Comparison of ENCODE assay signal across 1 cellular context in the genomic region with DNA sequence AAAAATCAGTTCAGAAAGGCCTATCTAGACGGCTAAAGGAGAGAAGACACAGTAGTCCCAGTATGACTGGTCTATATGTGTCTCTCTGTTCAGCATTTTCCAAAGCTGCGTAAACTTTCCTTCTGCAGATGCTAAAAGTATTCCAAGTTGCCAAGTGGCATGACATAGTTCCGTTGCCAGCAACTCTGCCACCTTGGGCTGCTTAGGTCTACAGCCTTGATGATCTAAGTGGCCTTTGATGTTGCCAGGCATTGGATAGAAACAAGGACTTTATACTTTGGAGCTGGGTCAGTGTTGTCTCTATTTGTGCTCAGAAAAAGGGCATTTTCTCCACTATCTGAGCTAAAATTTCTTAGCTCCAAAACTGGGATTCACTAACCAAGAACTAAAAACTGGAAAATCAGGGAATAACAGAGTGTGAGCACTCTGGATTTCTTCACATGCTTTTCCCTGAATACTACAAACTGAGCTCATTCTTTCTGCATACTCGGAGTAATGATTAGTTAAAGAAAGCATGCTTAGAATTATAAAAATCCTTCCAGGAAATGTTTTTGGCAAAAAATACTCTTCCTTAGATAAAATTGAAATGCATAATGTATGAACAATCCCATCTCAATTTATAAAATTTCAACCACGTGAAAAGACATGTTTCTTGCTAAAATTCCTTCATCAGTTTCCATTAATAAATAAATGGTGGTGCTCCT.
A peak's percentile ranks its signal among the peaks of the same experiment; 100 is the strongest.
TF ChIP-seq lines count a peak whose summit lies in the region.

No MANE protein-coding gene starts in this region.

TF ChIP-seq in SK-N-SH, 30 proteins besides CTCF, POLR2A, EP300 and RAD21 (continued from another document):
- TF ChIP-seq NRF1 (IDR thresholded peaks at IDR 0.05; ENCODE audit: low read depth, low read length) (no peak), FOSL2 (IDR thresholded peaks at IDR 0.05; ENCODE audit: borderline replicate concordance, low read depth) (0 out of 2 replicates have a peak, but pooled peaks have one; percentile 35), JUND (IDR thresholded peaks at IDR 0.05) (peak; percentile 63)
- TF ChIP-seq, protein P1, sequence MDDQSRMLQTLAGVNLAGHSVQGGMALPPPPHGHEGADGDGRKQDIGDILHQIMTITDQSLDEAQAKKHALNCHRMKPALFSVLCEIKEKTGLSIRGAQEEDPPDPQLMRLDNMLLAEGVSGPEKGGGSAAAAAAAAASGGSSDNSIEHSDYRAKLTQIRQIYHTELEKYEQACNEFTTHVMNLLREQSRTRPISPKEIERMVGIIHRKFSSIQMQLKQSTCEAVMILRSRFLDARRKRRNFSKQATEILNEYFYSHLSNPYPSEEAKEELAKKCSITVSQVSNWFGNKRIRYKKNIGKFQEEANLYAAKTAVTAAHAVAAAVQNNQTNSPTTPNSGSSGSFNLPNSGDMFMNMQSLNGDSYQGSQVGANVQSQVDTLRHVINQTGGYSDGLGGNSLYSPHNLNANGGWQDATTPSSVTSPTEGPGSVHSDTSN (IDR thresholded peaks at IDR 0.05), result peak; percentile 22
- TF ChIP-seq, protein P2, sequence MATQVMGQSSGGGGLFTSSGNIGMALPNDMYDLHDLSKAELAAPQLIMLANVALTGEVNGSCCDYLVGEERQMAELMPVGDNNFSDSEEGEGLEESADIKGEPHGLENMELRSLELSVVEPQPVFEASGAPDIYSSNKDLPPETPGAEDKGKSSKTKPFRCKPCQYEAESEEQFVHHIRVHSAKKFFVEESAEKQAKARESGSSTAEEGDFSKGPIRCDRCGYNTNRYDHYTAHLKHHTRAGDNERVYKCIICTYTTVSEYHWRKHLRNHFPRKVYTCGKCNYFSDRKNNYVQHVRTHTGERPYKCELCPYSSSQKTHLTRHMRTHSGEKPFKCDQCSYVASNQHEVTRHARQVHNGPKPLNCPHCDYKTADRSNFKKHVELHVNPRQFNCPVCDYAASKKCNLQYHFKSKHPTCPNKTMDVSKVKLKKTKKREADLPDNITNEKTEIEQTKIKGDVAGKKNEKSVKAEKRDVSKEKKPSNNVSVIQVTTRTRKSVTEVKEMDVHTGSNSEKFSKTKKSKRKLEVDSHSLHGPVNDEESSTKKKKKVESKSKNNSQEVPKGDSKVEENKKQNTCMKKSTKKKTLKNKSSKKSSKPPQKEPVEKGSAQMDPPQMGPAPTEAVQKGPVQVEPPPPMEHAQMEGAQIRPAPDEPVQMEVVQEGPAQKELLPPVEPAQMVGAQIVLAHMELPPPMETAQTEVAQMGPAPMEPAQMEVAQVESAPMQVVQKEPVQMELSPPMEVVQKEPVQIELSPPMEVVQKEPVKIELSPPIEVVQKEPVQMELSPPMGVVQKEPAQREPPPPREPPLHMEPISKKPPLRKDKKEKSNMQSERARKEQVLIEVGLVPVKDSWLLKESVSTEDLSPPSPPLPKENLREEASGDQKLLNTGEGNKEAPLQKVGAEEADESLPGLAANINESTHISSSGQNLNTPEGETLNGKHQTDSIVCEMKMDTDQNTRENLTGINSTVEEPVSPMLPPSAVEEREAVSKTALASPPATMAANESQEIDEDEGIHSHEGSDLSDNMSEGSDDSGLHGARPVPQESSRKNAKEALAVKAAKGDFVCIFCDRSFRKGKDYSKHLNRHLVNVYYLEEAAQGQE (IDR thresholded peaks at IDR 0.05; ENCODE audit: low read depth, low read length), result no peak
- TF ChIP-seq, protein P3, sequence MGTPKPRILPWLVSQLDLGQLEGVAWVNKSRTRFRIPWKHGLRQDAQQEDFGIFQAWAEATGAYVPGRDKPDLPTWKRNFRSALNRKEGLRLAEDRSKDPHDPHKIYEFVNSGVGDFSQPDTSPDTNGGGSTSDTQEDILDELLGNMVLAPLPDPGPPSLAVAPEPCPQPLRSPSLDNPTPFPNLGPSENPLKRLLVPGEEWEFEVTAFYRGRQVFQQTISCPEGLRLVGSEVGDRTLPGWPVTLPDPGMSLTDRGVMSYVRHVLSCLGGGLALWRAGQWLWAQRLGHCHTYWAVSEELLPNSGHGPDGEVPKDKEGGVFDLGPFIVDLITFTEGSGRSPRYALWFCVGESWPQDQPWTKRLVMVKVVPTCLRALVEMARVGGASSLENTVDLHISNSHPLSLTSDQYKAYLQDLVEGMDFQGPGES (IDR thresholded peaks at IDR 0.05; ENCODE audit: low read depth, low read length), result no peak
